Comparison of ENCODE assay signal across 21 cellular contexts in the genomic region with DNA sequence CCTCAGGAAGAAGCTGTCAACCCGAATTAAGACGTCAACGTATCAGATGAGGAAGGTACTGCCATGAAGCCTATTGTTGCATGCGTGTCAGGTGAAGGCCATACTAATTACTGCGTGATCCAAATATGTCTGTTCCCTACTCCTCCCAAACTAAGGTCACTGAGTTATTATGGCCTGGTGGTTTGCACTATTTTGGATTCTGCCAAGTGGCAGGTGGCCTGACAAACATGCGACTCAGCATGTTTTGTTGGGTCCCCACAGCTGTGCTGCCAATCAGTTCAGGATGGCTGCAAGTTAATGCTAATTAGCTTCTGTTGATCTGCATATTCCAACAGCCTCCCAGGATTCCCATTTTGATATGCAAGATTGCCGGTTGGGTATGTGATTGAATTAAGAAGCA.
"Had no signal": no experiment of that assay in that cellular context is flagged by ENCODE, and none has a peak within 500 bp of the region (broad histone marks: within the 10 kb centered on the region; RNA-seq: fewer than 3 reads in every experiment).

No MANE protein-coding gene starts in this region.

- H3K27ac ChIP-seq: body of pancreas, coronary artery, esophagus squamous epithelium, hepatocyte, left ventricle myocardium inferior, skin epidermis, transverse colon had no signal

- H3K36me3 ChIP-seq: esophagus squamous epithelium, left ventricle myocardium inferior, transverse colon had no signal

- DNase-seq: activated B cell treated with CpG ODN at 0.5 μM for 24 hours; activated CD4-positive, alpha-beta T cell treated with anti-CD3 and anti-CD28 coated beads, Interleukin-2, amount 10 ng/mL, durations not matched to agents 24 days and 14 days; activated CD8-positive, alpha-beta memory T cell treated with anti-CD3 and anti-CD28 coated beads, Interleukin-2, amount 50 U/mL, for 48 hours; activated gamma-delta T cell treated with Interleukin-2 at 50 U/mL for 16 hours; amniotic stem cell; body of pancreas; central memory CD4-positive, alpha-beta T cell; effector CD4-positive, alpha-beta T cell; esophagus squamous epithelium; kidney; left ventricle myocardium inferior; mucosa of descending colon; natural killer cell; stimulated activated CD4-positive, alpha-beta T cell treated with anti-CD3 and anti-CD28 coated beads, Interleukin-4, amount 100 ng/mL, for 24 hours; stimulated activated CD8-positive, alpha-beta memory T cell treated with anti-CD3 and anti-CD28 coated beads, Interleukin-4, amount 100 ng/mL, for 48 hours; stimulated activated naive CD4-positive, alpha-beta T cell treated with Interleukin-2 at 50 U/mL for 16 hours; substantia nigra; transverse colon had no signal

- H3K4me3 ChIP-seq: body of pancreas, coronary artery, esophagus squamous epithelium, hepatocyte, left ventricle myocardium inferior, mucosa of descending colon, skin epidermis, transverse colon had no signal

- H3K27me3 ChIP-seq: body of pancreas, esophagus squamous epithelium, hepatocyte, transverse colon had no signal

- H2AFZ ChIP-seq: hepatocyte had no signal

- H3K4me2 ChIP-seq: hepatocyte had no signal

- H3K79me2 ChIP-seq: hepatocyte had no signal

- H3K4me1 ChIP-seq: body of pancreas, esophagus squamous epithelium, left ventricle myocardium inferior, transverse colon had no signal

- ATAC-seq: body of pancreas, mucosa of descending colon, natural killer cell had no signal

- H3K9me3 ChIP-seq: esophagus squamous epithelium had no signal
